ENCODE assay signal across 24 cellular contexts in the genomic region with DNA sequence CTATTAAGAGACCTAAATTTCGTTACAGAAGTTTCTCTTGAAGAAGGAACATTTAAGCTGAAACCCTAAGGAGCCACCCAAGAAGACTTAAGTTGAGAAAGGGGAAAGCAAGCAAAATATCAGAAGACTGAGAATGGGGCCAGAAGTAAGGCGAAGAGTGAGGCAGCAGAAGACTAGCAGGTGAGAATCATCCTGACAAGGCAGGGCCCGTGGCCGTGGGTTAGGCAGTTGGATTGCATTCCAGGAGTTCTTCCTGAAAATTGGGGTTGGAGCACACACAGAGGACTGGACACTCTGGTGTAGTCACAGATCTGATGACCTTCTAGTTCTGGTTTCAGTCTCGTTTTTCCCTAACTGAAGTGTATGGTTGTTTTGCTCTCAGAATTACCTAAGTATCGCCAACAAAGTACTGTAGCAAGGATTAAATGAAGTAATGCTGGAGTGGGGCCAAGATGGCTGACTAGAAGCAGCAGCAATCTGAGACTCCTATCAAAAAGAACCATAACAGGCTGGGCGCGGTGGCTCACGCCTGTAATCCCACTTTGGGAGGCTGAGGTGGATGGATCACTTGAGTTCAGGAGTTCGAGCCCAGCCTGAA.
DNase-seq lines count a peak whose midpoint lies in the region; ATAC-seq and TF ChIP-seq lines count a peak whose summit lies in the region.
"Had no signal": no experiment of that assay in that cellular context is flagged by ENCODE, and none has a peak within 500 bp of the region (broad histone marks: within the 10 kb centered on the region; RNA-seq: fewer than 3 reads in every experiment).

No MANE protein-coding gene starts in this region.

- no peaks in the 10 kb centered on the region for H3K27me3 ChIP-seq in heart left ventricle
- H3K27me3 ChIP-seq in OCI-LY3 (ENCODE audit: low read depth, low read length) = no peaks in the 10 kb centered on the region
- no peaks in the 10 kb centered on the region for H3K27me3 ChIP-seq in trophoblast cell (ENCODE audit: insufficient read depth, low read length)
- H3K27me3 ChIP-seq in H7 (ENCODE audit: control insufficient read depth, insufficient read depth, low read length) = no peaks in the 10 kb centered on the region
- H3K27me3 ChIP-seq: BE2C, MG63, SJSA1 had no signal

- peak overlapping the region; percentile 58 for H2BK12ac ChIP-seq in trophoblast cell (ENCODE audit: low read length)

- no peak for TF ChIP-seq CTCF in heart left ventricle (IDR thresholded peaks at IDR 0.05)
- TF ChIP-seq CTCF in OCI-LY3 (IDR thresholded peaks at IDR 0.05; ENCODE audit: low read depth, low read length) = no peak

- H4K91ac ChIP-seq in trophoblast cell (ENCODE audit: low read depth, low read length) = no peak overlapping the region

- DNase-seq in heart left ventricle = no peak
- no peak for DNase-seq in left ventricle myocardium superior
- DNase-seq in epithelial cell of prostate (ENCODE audit: low read depth, low spot score) = no peak
- no peak for DNase-seq in trophoblast cell
- DNase-seq in H7 = no peak
- DNase-seq in medulla oblongata (ENCODE audit: extremely low spot score) = no peak
- DNase-seq in NOMO-1 treated with DMSO at 0.1 percent for 48 hours (lab: John Stamatoyannopoulos, UW; ENCODE audit: unreplicated experiment) = no peak
- DNase-seq: Calu3, HFFc6, KBM-7, MG63, NCI-H1694 treated with DMSO at 0.1 percent for 48 hours, NCI-H2081, NCI-H2171, NCI-H226, NCI-H510A, NCI-H69, PC-3 had no signal

- TF ChIP-seq POLR2A in heart left ventricle (IDR thresholded peaks at IDR 0.05) = no peak

- H3K79me1 ChIP-seq in trophoblast cell (ENCODE audit: low read length) = no peaks in the 10 kb centered on the region

- no peak overlapping the region for H3K4me3 ChIP-seq in heart left ventricle
- no peak overlapping the region for H3K4me3 ChIP-seq in OCI-LY3 (ENCODE audit: low read length)
- H3K4me3 ChIP-seq in trophoblast cell (ENCODE audit: low read depth, low read length) = no peak overlapping the region
- H3K4me3 ChIP-seq in H7 (ENCODE audit: insufficient read depth, low read depth, low read length) = no peak overlapping the region
- H3K4me3 ChIP-seq: GM23338, HAP-1, MG63, SJSA1 had no signal

- 83 to 92% (median 91%) methylated on average over 10 of the region's 10 CpGs for WGBS in heart left ventricle, 4 donors
- WGBS in trophoblast cell (ENCODE audit: extremely low coverage, insufficient coverage, insufficient read length) = no CpG with 5 or more reads among the region's 10 CpGs

- H2AFZ ChIP-seq in OCI-LY3 (ENCODE audit: low read depth, low read length) (0 out of 2 replicates have a peak overlapping the region, but pooled peaks have one; percentile 4), trophoblast cell (ENCODE audit: insufficient read depth, low read length, poor library complexity) (no peak overlapping the region)
- H2AFZ ChIP-seq: GM23338 had no signal

- no peak overlapping the region for H2BK5ac ChIP-seq in trophoblast cell (ENCODE audit: low read depth, low read length, poor library complexity)

- H2BK120ac ChIP-seq in trophoblast cell (ENCODE audit: insufficient read depth, low read length, poor library complexity) = no peak overlapping the region

- H3K4me1 ChIP-seq in heart left ventricle (peaks cover 0 to 18% (median 0%) of the 10 kb centered on the region in 12 donors), OCI-LY3 (ENCODE audit: low read length) (no peaks in the 10 kb centered on the region), trophoblast cell (ENCODE audit: control insufficient read depth in 1 of 2, insufficient read depth in 2 of 2, low read length in 2 of 2) (peaks cover 0 to 3% of the 10 kb centered on the region in 2 experiments)
- H3K4me1 ChIP-seq: HAP-1, SJSA1 had no signal

- H3K9ac ChIP-seq in OCI-LY3 (ENCODE audit: low read length) = no peak overlapping the region
- no peak overlapping the region for H3K9ac ChIP-seq in trophoblast cell (ENCODE audit: low read length)

- intact Hi-C loops in heart left ventricle (cut with DNase I) = loop anchor here in 2 of 10 donors (5.0 to 10.0 kb wide), 2 partner anchors 35 to 93 kb away; partner anchors contain the start of gene GUCY1A1 (in 1 of the 2)
- intact Hi-C loops in left ventricle myocardium superior (cut with micrococcal nuclease) = no loop called here

- peak overlapping the region in 7 of 12 donors; percentile 7 to 67 (median 18) for H3K27ac ChIP-seq in heart left ventricle
- H3K27ac ChIP-seq in OCI-LY3 (ENCODE audit: low read length) = no peak overlapping the region
- H3K27ac ChIP-seq in epithelial cell of prostate = peak overlapping the region; percentile 39
- H3K27ac ChIP-seq in trophoblast cell (ENCODE audit: low read depth, low read length) = no peak overlapping the region
- H3K27ac ChIP-seq: 22Rv1, SJSA1 had no signal

- H3K9me3 ChIP-seq in heart left ventricle (peaks cover 0 to 6% (median 0%) of the 10 kb centered on the region in 12 donors), OCI-LY3 (ENCODE audit: insufficient read depth, low read length) (no peaks in the 10 kb centered on the region), trophoblast cell (ENCODE audit: insufficient read depth, low read depth, low read length) (peaks cover 3% of the 10 kb centered on the region)
- H3K9me3 ChIP-seq: BE2C, HAP-1, MG63, SJSA1 had no signal

- H3K79me2 ChIP-seq in OCI-LY3 (ENCODE audit: low read length) (no peaks in the 10 kb centered on the region), trophoblast cell (ENCODE audit: control insufficient read depth, insufficient read depth, low read length, poor library complexity) (no peaks in the 10 kb centered on the region)

- H2AK5ac ChIP-seq in trophoblast cell (ENCODE audit: low read length) = no peak overlapping the region

- ATAC-seq in heart left ventricle (no peak), left ventricle myocardium superior (no peak)
- ATAC-seq: GM23338, PC-3 had no signal

- no peak overlapping the region for H3K4ac ChIP-seq in trophoblast cell (ENCODE audit: low read depth, low read length)

- H4K20me1 ChIP-seq in OCI-LY3 (ENCODE audit: insufficient read depth, low read length) = no peaks in the 10 kb centered on the region

- H3K4me2 ChIP-seq in OCI-LY3 (ENCODE audit: low read length) (no peak overlapping the region), trophoblast cell (ENCODE audit: low read length) (no peak overlapping the region)
- H3K4me2 ChIP-seq: GM23338 had no signal

- H3K14ac ChIP-seq in trophoblast cell (ENCODE audit: low read length) = no peak overlapping the region

- no peaks in the 10 kb centered on the region for H3K36me3 ChIP-seq in heart left ventricle
- no peaks in the 10 kb centered on the region for H3K36me3 ChIP-seq in OCI-LY3 (replicated peaks; ENCODE audit: low read depth, low read length)
- H3K36me3 ChIP-seq in trophoblast cell (ENCODE audit: control insufficient read depth in 1 of 2, insufficient read depth in 2 of 2, low read length in 2 of 2) = no peaks in the 10 kb centered on the region
- H3K36me3 ChIP-seq in H7 (replicated peaks; ENCODE audit: control insufficient read depth, insufficient read depth, low read length) = no peaks in the 10 kb centered on the region
- H3K36me3 ChIP-seq: BE2C, HAP-1, MG63, SJSA1 had no signal

- H4K12ac ChIP-seq in trophoblast cell (ENCODE audit: low read depth, low read length) = no peak overlapping the region

- no peak overlapping the region for H3K18ac ChIP-seq in trophoblast cell (ENCODE audit: low read length)

- no peak overlapping the region for H3K23ac ChIP-seq in trophoblast cell (ENCODE audit: low read length)

- H4K8ac ChIP-seq in trophoblast cell (ENCODE audit: low read depth, low read length) = peak overlapping the region; percentile 41

Comparison
In these comparisons a context has a peak if more than half of its experiments do, and no peak if none do; other contexts are left out.
1. H3K27ac ChIP-seq: peak in heart left ventricle (7 of 12) and epithelial cell of prostate (single experiment); none in OCI-LY3 (single experiment) and trophoblast cell (single experiment).